19 cellular contexts compared by ENCODE assay signal in genomic region chr5:142677212-142677611, GRCh38. TPM values are rescaled to one million over a fixed set of nuclear protein-coding genes. Genes with fewer than 3 reads are reported as not detected.
DNase-seq lines count a peak whose midpoint lies in the region; ATAC-seq and TF ChIP-seq lines count a peak whose summit lies in the region.
"Had no signal": no experiment of that assay in that cellular context is flagged by ENCODE, and none has a peak within 500 bp of the region (broad histone marks: within the 10 kb centered on the region; RNA-seq: fewer than 3 reads in every experiment).

No MANE protein-coding gene starts in this region.

- H3K4me1 ChIP-seq in IMR-90 (ENCODE audit: control insufficient read depth, insufficient read depth, low read length) (peaks cover 7% of the 10 kb centered on the region), osteoblast (ENCODE audit: insufficient read depth, low read length) (peaks cover 30% of the 10 kb centered on the region)
- H3K4me1 ChIP-seq: BE2C had no signal

- H2AK9ac ChIP-seq in IMR-90 (replicated peaks; ENCODE audit: low read depth, low read length, poor library complexity), result no peak overlapping the region

- H3K9me1 ChIP-seq in IMR-90 (ENCODE audit: insufficient read depth, low read length), result peaks cover 9% of the 10 kb centered on the region

- WGBS in IMR-90 (ENCODE audit: extremely low coverage in 2 of 2, insufficient read length in 1 of 2), 2 experiments, result no CpG with 5 or more reads among the region's 2 CpGs

- no peaks in the 10 kb centered on the region for H3K36me3 Mint-ChIP-seq in stimulated activated naive B cell treated with anti-CD40 and anti-IgM and Interleukin-4, amounts not matched to agents 10 μg/mL and 1 μg/mL and 100 μg/mL, for 72 hours

- no peak overlapping the region for H3K27ac Mint-ChIP-seq in stimulated activated naive B cell treated with anti-CD40 and anti-IgM and Interleukin-4, amounts not matched to agents 10 μg/mL and 1 μg/mL and 100 μg/mL, for 72 hours
- H3K27ac Mint-ChIP-seq: CD4-positive, alpha-beta memory T cell; IgD-negative memory B cell had no signal

- H3K9ac ChIP-seq in IMR-90 (ENCODE audit: low read depth, low read length), result no peak overlapping the region

- no peak overlapping the region for H2BK20ac ChIP-seq in IMR-90 (ENCODE audit: low read depth, low read length)

- no peak for TF ChIP-seq RAD21 in IMR-90 (IDR thresholded peaks at IDR 0.05; ENCODE audit: low read length)

- H3K36me3 ChIP-seq in IMR-90 (ENCODE audit: control insufficient read depth, insufficient read depth, low read length) (no peaks in the 10 kb centered on the region), osteoblast (ENCODE audit: insufficient read depth, low read length) (no peaks in the 10 kb centered on the region)
- H3K36me3 ChIP-seq: BE2C had no signal

- H3K9me3 ChIP-seq in IMR-90 (ENCODE audit: control insufficient read depth, insufficient read depth, low read length), result no peaks in the 10 kb centered on the region
- H3K9me3 ChIP-seq in osteoblast (ENCODE audit: low read depth, low read length), result no peaks in the 10 kb centered on the region
- H3K9me3 ChIP-seq: BE2C had no signal

- H3K27me3 ChIP-seq in IMR-90 (ENCODE audit: control insufficient read depth, insufficient read depth, low read length), result no peaks in the 10 kb centered on the region
- H3K27me3 ChIP-seq in osteoblast (ENCODE audit: insufficient read depth, low read length), result no peaks in the 10 kb centered on the region
- H3K27me3 ChIP-seq: BE2C had no signal

- in situ Hi-C loops in IMR-90 (cut with MboI; ENCODE audit: low sequenced_read_pairs), result no loop called here

- H3K23ac ChIP-seq in IMR-90 (ENCODE audit: low read depth, low read length), result no peak overlapping the region

- no peak overlapping the region for H4K8ac ChIP-seq in IMR-90 (ENCODE audit: low read depth in 2 of 2, low read length in 2 of 2)

- no peak overlapping the region for H2BK120ac ChIP-seq in IMR-90 (ENCODE audit: low read depth, low read length)

- H3K4me1 Mint-ChIP-seq in stimulated activated naive B cell treated with anti-CD40 and anti-IgM and Interleukin-4, amounts not matched to agents 10 μg/mL and 1 μg/mL and 100 μg/mL, for 72 hours, result no peaks in the 10 kb centered on the region
- H3K4me1 Mint-ChIP-seq: CD4-positive, alpha-beta memory T cell; IgD-negative memory B cell had no signal

- BruUV-seq in IMR-90 (replicated peaks; lab: Mats Ljungman, UMichigan), result no TSS peak

- no peak overlapping the region for H3K56ac ChIP-seq in IMR-90 (ENCODE audit: extremely low read depth, insufficient read depth, low read length)

- TF ChIP-seq CTCF in IMR-90 (conservative IDR thresholded peaks at IDR 0.05; ENCODE audit: low read depth, low read length) (no peak), osteoblast (IDR thresholded peaks at IDR 0.05; ENCODE audit: extremely low read depth, low read depth, low read length) (peak; percentile 11)

- H3K27ac ChIP-seq in IMR-90 (ENCODE audit: insufficient read depth, low read length) (no peak overlapping the region), cingulate gyrus (ENCODE audit: low read depth, low read length) (peak overlapping the region; percentile 73), osteoblast (ENCODE audit: low read depth, low read length) (no peak overlapping the region)
- H3K27ac ChIP-seq: PC-9, SK-N-MC had no signal

- TF ChIP-seq POLR2A in IMR-90 (IDR thresholded peaks at IDR 0.05; ENCODE audit: low read depth, low read length), result no peak

- POLR2A ChIA-PET in IMR-90 (lab: Charles Lee; ENCODE audit: unreplicated experiment), result no interaction called here

- no peak overlapping the region for H2AK5ac ChIP-seq in IMR-90 (ENCODE audit: low read depth, low read length)

- H3K9me3 Mint-ChIP-seq in stimulated activated naive B cell treated with anti-CD40 and anti-IgM and Interleukin-4, amounts not matched to agents 10 μg/mL and 1 μg/mL and 100 μg/mL, for 72 hours, result peaks cover 2 to 3% of the 10 kb centered on the region in 2 donors

- no peak overlapping the region for H2BK5ac ChIP-seq in IMR-90 (ENCODE audit: low read depth, low read length, poor library complexity, severe bottlenecking)

- H3K4me2 ChIP-seq in IMR-90 (ENCODE audit: low read depth, low read length), result no peak overlapping the region
- no peak overlapping the region for H3K4me2 ChIP-seq in osteoblast (ENCODE audit: insufficient read depth, low read length)
- H3K4me2 ChIP-seq: PC-9 had no signal

- peak; percentile 11 for DNase-seq in Daoy (ENCODE audit: low read depth)
- peak; percentile 61 for DNase-seq in IMR-90
- peak; percentile 87 for DNase-seq in osteoblast (ENCODE audit: insufficient read length, low spot score, missing footprints)
- no peak for DNase-seq in NCI-H446 (lab: John Stamatoyannopoulos, UW)
- no peak for DNase-seq in stimulated activated naive B cell treated with anti-CD40 and anti-IgM and Interleukin-4, amounts not matched to agents 10 μg/mL and 1 μg/mL and 100 μg/mL, for 72 hours
- no peak for DNase-seq in NCI-H2081 treated with DMSO at 0.1 percent for 48 hours (lab: John Stamatoyannopoulos, UW)
- DNase-seq: ACHN; BE2C; CD4-positive, alpha-beta memory T cell; DMS79 treated with DMSO at 0.1 percent for 48 hours; NCI-H1436 treated with DMSO at 0.1 percent for 48 hours; NCI-H2107; NCI-H226; NCI-H526 treated with DMSO at 0.1 percent for 48 hours; PC-9 had no signal

- no peak overlapping the region for H3K4me3 Mint-ChIP-seq in stimulated activated naive B cell treated with anti-CD40 and anti-IgM and Interleukin-4, amounts not matched to agents 10 μg/mL and 1 μg/mL and 100 μg/mL, for 72 hours
- H3K4me3 Mint-ChIP-seq: CD4-positive, alpha-beta memory T cell; IgD-negative memory B cell had no signal

- H3K79me1 ChIP-seq in IMR-90 (ENCODE audit: low read depth in 1 of 2, low read length in 2 of 2), result no peaks in the 10 kb centered on the region

- no peak overlapping the region for H3K4ac ChIP-seq in IMR-90 (ENCODE audit: low read depth, low read length)

- H4K91ac ChIP-seq in IMR-90 (ENCODE audit: insufficient read depth, low read depth, low read length), result no peak overlapping the region

- dilution Hi-C loops in IMR-90 (cut with HindIII; ENCODE audit: low sequenced_read_pairs, unreplicated experiment), result no loop called here

- ATAC-seq in IMR-90 (ENCODE audit: low read depth), result no peak
- ATAC-seq in HG03108 (IDR thresholded peaks at IDR 0.05; ENCODE audit: unreplicated experiment), result no peak
- no peak for ATAC-seq in stimulated activated naive B cell treated with anti-CD40 and anti-IgM and Interleukin-4, amounts not matched to agents 10 μg/mL and 1 μg/mL and 100 μg/mL, for 72 hours (replicated peaks)

- no peak overlapping the region for H2AFZ ChIP-seq in IMR-90 (replicated peaks; ENCODE audit: low read length, poor library complexity)
- H2AFZ ChIP-seq in osteoblast (ENCODE audit: low read length), result no peak overlapping the region
- H2AFZ ChIP-seq: PC-9 had no signal

- no peaks in the 10 kb centered on the region for H4K20me1 ChIP-seq in IMR-90 (ENCODE audit: insufficient read depth, low read length)
- no peaks in the 10 kb centered on the region for H4K20me1 ChIP-seq in osteoblast (ENCODE audit: insufficient read depth, low read length)

- no peak overlapping the region for H3K4me3 ChIP-seq in IMR-90 (ENCODE audit: insufficient read depth, low read depth, low read length)
- H3K4me3 ChIP-seq in osteoblast (ENCODE audit: insufficient read depth, low read length), result no peak overlapping the region
- H3K4me3 ChIP-seq: PC-9, SK-N-MC had no signal

- CTCF ChIA-PET in IMR-90 (lab: Yijun Ruan, JAX), result interaction anchor here (0.6 to 0.9 kb wide), 2 partner anchors 36 to 100 kb away, joined by 3 read pairs; no protein-coding TSS in a partner anchor

- intact Hi-C loops in IMR-90 (cut with micrococcal nuclease), result no loop called here

- peaks cover 13 to 17% of the 10 kb centered on the region in 2 donors for H3K27me3 Mint-ChIP-seq in stimulated activated naive B cell treated with anti-CD40 and anti-IgM and Interleukin-4, amounts not matched to agents 10 μg/mL and 1 μg/mL and 100 μg/mL, for 72 hours
- H3K27me3 Mint-ChIP-seq: IgD-negative memory B cell had no signal

- H3K18ac ChIP-seq in IMR-90 (ENCODE audit: low read depth, low read length), result no peak overlapping the region

- no peaks in the 10 kb centered on the region for H3K79me2 ChIP-seq in osteoblast (ENCODE audit: insufficient read depth, low read length)

- no peak overlapping the region for H2BK15ac ChIP-seq in IMR-90 (ENCODE audit: low read depth, low read length)

- no peak overlapping the region for H3K14ac ChIP-seq in IMR-90 (replicated peaks; ENCODE audit: low read depth, low read length)

- H4K5ac ChIP-seq in IMR-90 (ENCODE audit: low read depth, low read length), result no peak overlapping the region

TF ChIP-seq in IMR-90, 13 proteins besides CTCF, POLR2A, EP300 and RAD21:
- TF ChIP-seq RCOR1 (IDR thresholded peaks at IDR 0.05; ENCODE audit: insufficient replicate concordance, low read length), result no peak
- no peak for TF ChIP-seq SMC3 (IDR thresholded peaks at IDR 0.05; ENCODE audit: low read depth, low read length)
- TF ChIP-seq, protein P1, sequence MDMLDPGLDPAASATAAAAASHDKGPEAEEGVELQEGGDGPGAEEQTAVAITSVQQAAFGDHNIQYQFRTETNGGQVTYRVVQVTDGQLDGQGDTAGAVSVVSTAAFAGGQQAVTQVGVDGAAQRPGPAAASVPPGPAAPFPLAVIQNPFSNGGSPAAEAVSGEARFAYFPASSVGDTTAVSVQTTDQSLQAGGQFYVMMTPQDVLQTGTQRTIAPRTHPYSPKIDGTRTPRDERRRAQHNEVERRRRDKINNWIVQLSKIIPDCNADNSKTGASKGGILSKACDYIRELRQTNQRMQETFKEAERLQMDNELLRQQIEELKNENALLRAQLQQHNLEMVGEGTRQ (IDR thresholded peaks at IDR 0.05; ENCODE audit: low read depth, low read length), result no peak
- no peak for TF ChIP-seq MXI1 (IDR thresholded peaks at IDR 0.05; ENCODE audit: borderline replicate concordance, low read depth, low read length)

RNA-seq across cellular contexts. Expression of gene FGF1, which starts 8.7 kb away (rescaled TPM):
- total RNA-seq in Daoy (2014; rRNA removed; shearing (Covaris generic)), result 0.33 and 0.63 TPM in 2 replicates
- 7.7 and 8.1 TPM in 2 replicates for total RNA-seq in IMR-90 (2012; rRNA removed)
- 7.6 and 8.5 TPM in 2 replicates for polyA plus RNA-seq in IMR-90 (2012; rRNA removed)
- 2.3 and 3.6 TPM in 2 replicates for polyA plus RNA-seq in IMR-90 (2012; cell fraction: cytosol; rRNA removed)
- 0.82 and 5.7 TPM in 2 replicates for polyA plus RNA-seq in IMR-90 (2012; cell fraction: nucleus; rRNA removed; ENCODE audit: low replicate concordance)
- total RNA-seq in osteoblast, result 2.9 and 4.3 TPM in 2 replicates
- total RNA-seq: CD4-positive, alpha-beta memory T cell had no signal
- polyA plus RNA-seq: CD4-positive, alpha-beta memory T cell; IgD-negative memory B cell had no signal

Comparison
In these comparisons a context has a peak if more than half of its experiments do, and no peak if none do; other contexts are left out.
1. DNase-seq: peak in Daoy (single experiment), IMR-90 (single experiment) and osteoblast (single experiment); none in NCI-H446 (0 of 2), stimulated activated naive B cell treated with anti-CD40 and anti-IgM and Interleukin-4, amounts not matched to agents 10 μg/mL and 1 μg/mL and 100 μg/mL, for 72 hours (single experiment) and NCI-H2081 treated with DMSO at 0.1 percent for 48 hours (single experiment).